ENCODE assay signal across 8 cellular contexts in the genomic region with DNA sequence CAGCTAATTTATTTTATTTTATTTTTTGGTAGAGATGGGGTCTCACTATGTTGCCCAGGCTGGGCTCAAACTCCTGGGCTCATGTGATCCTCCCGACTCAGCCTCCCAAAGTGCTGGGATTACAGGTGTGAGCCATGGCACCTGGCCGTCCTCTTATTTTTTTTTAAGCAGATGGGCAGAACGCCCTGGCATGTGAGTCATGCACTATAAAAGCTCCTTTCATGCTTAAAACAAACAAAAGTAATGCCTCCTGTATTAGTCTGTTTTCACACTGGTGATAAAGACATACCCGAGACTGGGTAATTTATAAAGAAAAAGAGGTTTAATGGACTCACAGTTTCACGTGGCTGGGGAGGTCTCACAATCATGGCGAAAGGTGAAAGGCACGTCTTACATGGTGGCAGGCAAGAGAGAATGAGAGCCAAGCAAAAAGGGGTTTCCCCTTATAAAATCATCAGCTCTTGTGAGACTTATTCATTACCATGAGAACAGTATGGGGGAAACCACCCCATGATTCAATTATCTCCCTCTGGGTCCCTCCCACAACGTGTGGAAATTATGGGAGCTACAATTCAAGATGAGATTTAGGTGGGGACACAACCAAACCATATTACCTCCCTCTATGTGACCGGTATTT. TPM values are rescaled to one million over a fixed set of nuclear protein-coding genes. Genes with fewer than 3 reads are reported as not detected.
DNase-seq lines count a peak whose midpoint lies in the region; ATAC-seq and TF ChIP-seq lines count a peak whose summit lies in the region.
"Not testable (repeated sequence)": the region's sequence is repeated elsewhere in the genome, so short reads cannot be mapped to it uniquely, and the experiment has no call there.

No MANE protein-coding gene starts in this region.

- not testable (repeated sequence) for H3K27me3 ChIP-seq in RWPE2 (ENCODE audit: insufficient read depth, poor library complexity, severe bottlenecking); mammary epithelial cell (ENCODE audit: insufficient read depth, low read length); upper lobe of right lung

- H3K9me3 ChIP-seq in RWPE2 (ENCODE audit: severe bottlenecking); mammary epithelial cell (replicated peaks; ENCODE audit: insufficient read depth, low read length); mucosa of descending colon; upper lobe of right lung: not testable (repeated sequence)

- H3K36me3 ChIP-seq in RWPE2 (ENCODE audit: low read depth); mammary epithelial cell (ENCODE audit: insufficient read depth, low read length); mucosa of descending colon (ENCODE audit: low read depth); upper lobe of right lung: not testable (repeated sequence)

- dilution Hi-C loops in mammary epithelial cell (cut with HindIII; ENCODE audit: low sequenced_read_pairs): not testable (repeated sequence)

- TF ChIP-seq CTCF in LNCaP clone FGC (IDR thresholded peaks at IDR 0.05; ENCODE audit: control insufficient read depth, extremely low read depth, insufficient read depth); RWPE2 (IDR thresholded peaks at IDR 0.05; ENCODE audit: poor library complexity, severe bottlenecking); mammary epithelial cell (conservative IDR thresholded peaks at IDR 0.05 in 1 of 2, IDR thresholded peaks at IDR 0.05 in 1 of 2; ENCODE audit: extremely low read depth in 1 of 2, insufficient read depth in 1 of 2, low read depth in 1 of 2, low read length in 2 of 2); mucosa of descending colon (IDR thresholded peaks at IDR 0.05); upper lobe of right lung (IDR thresholded peaks at IDR 0.05): not testable (repeated sequence)

- in situ Hi-C loops in mammary epithelial cell (cut with MboI; ENCODE audit: low sequenced_read_pairs in 2 of 2): not testable (repeated sequence)

- H3K4me3 ChIP-seq in LNCaP clone FGC (ENCODE audit: low read depth, low read length); RWPE2 (ENCODE audit: severe bottlenecking); mammary epithelial cell (replicated peaks in 1 of 3; ENCODE audit: insufficient read depth in 1 of 3, low read depth in 2 of 3, low read length in 3 of 3); mucosa of descending colon; upper lobe of right lung: not testable (repeated sequence)

- intact Hi-C loops in mammary epithelial cell (cut with micrococcal nuclease); mucosa of descending colon (cut with DNase I, micrococcal nuclease); upper lobe of right lung (cut with DNase I): not testable (repeated sequence)

- not testable (repeated sequence) for H3K79me2 ChIP-seq in mammary epithelial cell (ENCODE audit: insufficient read depth, low read length)

- H4K20me1 ChIP-seq in mammary epithelial cell (ENCODE audit: insufficient read depth, low read length): not testable (repeated sequence)

- H2AFZ ChIP-seq in mammary epithelial cell (ENCODE audit: low read depth, low read length): not testable (repeated sequence)

- not testable (repeated sequence) for H3K27ac ChIP-seq in RWPE2 (ENCODE audit: poor library complexity, severe bottlenecking); upper lobe of right lung
- peak overlapping the region; percentile 22 for H3K27ac ChIP-seq in mammary epithelial cell (ENCODE audit: insufficient read depth, low read depth, low read length)

- DNase-seq in DMS53 (lab: John Stamatoyannopoulos, UW) (peak; percentile 75), LNCaP clone FGC (ENCODE audit: low read depth) (peak; percentile 44), activated T-cell treated with anti-CD3 and anti-CD28 coated beads for 24 hours (ENCODE audit: low read depth) (peak; percentile 3), mammary epithelial cell (peak; percentile 88), iris pigment epithelial cell (ENCODE audit: low read depth) (peak; percentile 17)
- DNase-seq in RWPE2 (ENCODE audit: low spot score); mucosa of descending colon; upper lobe of right lung: not testable (repeated sequence)

- BruUV-seq in mammary epithelial cell (replicated peaks; lab: Mats Ljungman, UMichigan): not testable (repeated sequence)

- not testable (repeated sequence) for H3K4me2 ChIP-seq in mammary epithelial cell (ENCODE audit: insufficient read depth, low read depth, low read length)

- 23% methylated on average over 9 of the region's 9 CpGs for WGBS in mammary epithelial cell (ENCODE audit: low coverage, missing lambda C conversion rate)

- not testable (repeated sequence) for H3K4me1 ChIP-seq in RWPE2 (ENCODE audit: insufficient read depth, poor library complexity, severe bottlenecking); mammary epithelial cell (ENCODE audit: insufficient read depth, low read length); mucosa of descending colon (ENCODE audit: low read depth); upper lobe of right lung

- not testable (repeated sequence) for H3K9ac ChIP-seq in mammary epithelial cell (ENCODE audit: insufficient read depth, low read length)

- ATAC-seq in RWPE2 (ENCODE audit: low read depth) (peak; percentile 74), mucosa of descending colon (peak; percentile 78), upper lobe of right lung (peak; percentile 64)

- CTCF ChIA-PET in mammary epithelial cell (lab: Charles Lee; ENCODE audit: low non-redundant PET): interaction anchor here (0.6 kb wide), 1 partner anchor 240 kb away, joined by 4 read pairs; no protein-coding TSS in a partner anchor

RNA-seq across cellular contexts. Expression of gene CPAMD8, which starts 12.3 kb away (rescaled TPM):
- total RNA-seq in mammary epithelial cell (1 to 10 TPM; 1.2 to 3.5 TPM), mucosa of descending colon (1 to 10 TPM; 2.3 to 5.8 (median 3.1) TPM), upper lobe of right lung (50.9 TPM)
- polyA plus RNA-seq in mammary epithelial cell: 1.8 TPM
- polyA minus RNA-seq in mammary epithelial cell: 11.2 TPM
